ENCODE assay signal across 8 cellular contexts in genomic region chr2:191165190-191165643, GRCh38. TPM values are rescaled to one million over a fixed set of nuclear protein-coding genes. Genes with fewer than 3 reads are reported as not detected.
DNase-seq lines count a peak whose midpoint lies in the region; ATAC-seq and TF ChIP-seq lines count a peak whose summit lies in the region.

No MANE protein-coding gene starts in this region.

- H2AFZ ChIP-seq in Loucy (ENCODE audit: low read length) = peak overlapping the region; percentile 53; the same call in 1 of the 2 replicates

- H3K36me3 ChIP-seq in Loucy (ENCODE audit: insufficient read depth, low read length) = no peaks in the 10 kb centered on the region

- no peak overlapping the region for H3K4me3 ChIP-seq in Loucy (ENCODE audit: low read length, poor library complexity, severe bottlenecking)
- no peak overlapping the region for H3K4me3 ChIP-seq in fibroblast of the aortic adventitia (ENCODE audit: low read depth, low read length)

- H3K27ac Mint-ChIP-seq in activated CD4-positive, alpha-beta T cell treated with anti-CD3 and anti-CD28 coated beads for 36 hours = peak overlapping the region; percentile 52

- intact Hi-C loops in activated CD4-positive, alpha-beta T cell treated with anti-CD3 and anti-CD28 coated beads for 36 hours (cut with DNase I, micrococcal nuclease) = loop anchor here (1.0 to 10.0 kb wide), 7 partner anchors 136 to 998 kb away; no protein-coding TSS in a partner anchor

- no peak overlapping the region for H3K9ac ChIP-seq in Loucy (ENCODE audit: low read depth, low read length, poor library complexity, severe bottlenecking)

- H3K9me3 ChIP-seq in Loucy (ENCODE audit: insufficient read depth, low read depth, low read length) = no peaks in the 10 kb centered on the region

- no peaks in the 10 kb centered on the region for H4K20me1 ChIP-seq in Loucy (ENCODE audit: insufficient read depth, low read length, poor library complexity, severe bottlenecking)

- H3K79me2 ChIP-seq in Loucy (ENCODE audit: insufficient read depth, low read length) = no peaks in the 10 kb centered on the region

- TF ChIP-seq CTCF in Loucy (conservative IDR thresholded peaks at IDR 0.05; ENCODE audit: low read length) = peak; percentile 89
- TF ChIP-seq CTCF in fibroblast of the aortic adventitia (IDR thresholded peaks at IDR 0.05; ENCODE audit: insufficient read depth, low read length) = peak; percentile 74

- H3K4me1 ChIP-seq in Loucy (ENCODE audit: insufficient read depth, low read length, poor library complexity, severe bottlenecking) = no peaks in the 10 kb centered on the region

- no peaks in the 10 kb centered on the region for H3K36me3 Mint-ChIP-seq in activated CD4-positive, alpha-beta T cell treated with anti-CD3 and anti-CD28 coated beads for 36 hours (ENCODE audit: low read depth)

- H3K4me3 Mint-ChIP-seq in activated CD4-positive, alpha-beta T cell treated with anti-CD3 and anti-CD28 coated beads for 36 hours = no peak overlapping the region

- POLR2A ChIA-PET in activated CD4-positive, alpha-beta T cell treated with anti-CD3 and anti-CD28 coated beads for 36 hours (lab: Charles Lee) = no interaction called here

- H3K4me1 Mint-ChIP-seq in activated CD4-positive, alpha-beta T cell treated with anti-CD3 and anti-CD28 coated beads for 36 hours = peaks cover 22% of the 10 kb centered on the region

- H3K4me2 ChIP-seq in Loucy (ENCODE audit: low read depth, low read length, poor library complexity, severe bottlenecking) = peak overlapping the region; percentile 23

- no peaks in the 10 kb centered on the region for H3F3A ChIP-seq in Loucy (ENCODE audit: low read depth)

- peak; percentile 42 for DNase-seq in activated CD4-positive, alpha-beta T cell treated with anti-CD3 and anti-CD28 coated beads for 36 hours
- DNase-seq in activated CD4-positive, alpha-beta T cell treated with anti-CD3 and anti-CD28 coated beads, Interleukin-2, amount 50 U/mL, for 1 hour = no peak
- DNase-seq in T1000 (lab: John Stamatoyannopoulos, UW) = peak; percentile 21
- peak; percentile 84 for DNase-seq in fibroblast of the aortic adventitia (ENCODE audit: low read depth)
- peak; percentile 2 for DNase-seq in occipital lobe (lab: John Stamatoyannopoulos, UW)
- DNase-seq in NK-92 treated with Interleukin-12 subunit alpha and Interleukin-12 subunit beta, amount 100 ng/mL, for 24 hours (lab: John Stamatoyannopoulos, UW) = no peak

- CTCF ChIA-PET in activated CD4-positive, alpha-beta T cell treated with anti-CD3 and anti-CD28 coated beads for 36 hours (lab: Charles Lee) = interaction anchor here (0.7 to 6.2 kb wide), 34 partner anchors 10 to 660 kb away, joined by 3 to 83 read pairs (median 5); partner anchors contain the start of genes MYO1B and STAT4

- H3K9me3 Mint-ChIP-seq in activated CD4-positive, alpha-beta T cell treated with anti-CD3 and anti-CD28 coated beads for 36 hours (ENCODE audit: low read depth) = no peaks in the 10 kb centered on the region

- H3K27me3 ChIP-seq in Loucy (ENCODE audit: insufficient read depth, low read length, poor library complexity, severe bottlenecking) = no peaks in the 10 kb centered on the region

- peaks cover 8% of the 10 kb centered on the region for H3K27me3 Mint-ChIP-seq in activated CD4-positive, alpha-beta T cell treated with anti-CD3 and anti-CD28 coated beads for 36 hours

- H3K9me2 ChIP-seq in Loucy (replicated peaks; ENCODE audit: low read depth, low read length) = no peaks in the 10 kb centered on the region

- ATAC-seq in activated CD4-positive, alpha-beta T cell treated with anti-CD3 and anti-CD28 coated beads for 36 hours = peak; percentile 76
- ATAC-seq in GM21717 (IDR thresholded peaks at IDR 0.05; ENCODE audit: unreplicated experiment) = peak; percentile 81

RNA-seq across cellular contexts. Expression of gene STAT4, which starts 14.4 kb away (rescaled TPM):
- 10 to 100 TPM; 48.8 to 59.5 TPM for total RNA-seq in activated CD4-positive, alpha-beta T cell treated with anti-CD3 and anti-CD28 coated beads for 36 hours
- total RNA-seq in fibroblast of the aortic adventitia (ENCODE audit: low replicate concordance) = 0.54 and 0.98 TPM in 2 replicates
- total RNA-seq in occipital lobe = 1.2 TPM

Comparison
In these comparisons a context has a peak if more than half of its experiments do, and no peak if none do; other contexts are left out.
1. DNase-seq: peak in activated CD4-positive, alpha-beta T cell treated with anti-CD3 and anti-CD28 coated beads for 36 hours (single experiment), T1000 (single experiment), fibroblast of the aortic adventitia (single experiment) and occipital lobe (single experiment); none in activated CD4-positive, alpha-beta T cell treated with anti-CD3 and anti-CD28 coated beads, Interleukin-2, amount 50 U/mL, for 1 hour (single experiment) and NK-92 treated with Interleukin-12 subunit alpha and Interleukin-12 subunit beta, amount 100 ng/mL, for 24 hours (single experiment).
2. RNA of gene STAT4, which starts 14.4 kb away (total RNA-seq): 48.8 to 59.5 TPM in activated CD4-positive, alpha-beta T cell treated with anti-CD3 and anti-CD28 coated beads for 36 hours; 1.2 TPM in occipital lobe (single experiment) and 0.54 to 0.98 TPM in fibroblast of the aortic adventitia; every median in the first group is over 10 times any median in the second.